Comparison of ENCODE assay signal across 16 cellular contexts in genomic region chr15:25054329-25054728, GRCh38.
DNase-seq lines count a peak whose midpoint lies in the region; ATAC-seq and TF ChIP-seq lines count a peak whose summit lies in the region.
"Had no signal": no experiment of that assay in that cellular context is flagged by ENCODE, and none has a peak within 500 bp of the region (broad histone marks: within the 10 kb centered on the region; RNA-seq: fewer than 3 reads in every experiment).

No MANE protein-coding gene starts in this region.

- H3K27ac ChIP-seq in stomach = no peak overlapping the region
- H3K27ac ChIP-seq in heart right ventricle = no peak overlapping the region

- H3K9me3 ChIP-seq in stomach = peaks cover 96 to 100% (median 100%) of the 10 kb centered on the region in 4 donors
- H3K9me3 ChIP-seq in heart right ventricle = peaks cover 19 to 100% (median 97%) of the 10 kb centered on the region in 11 donors

- TF ChIP-seq CTCF in CD14-positive monocyte (IDR thresholded peaks at IDR 0.05) (no peak), stomach (IDR thresholded peaks at IDR 0.05) (no peak), GM10266 (IDR thresholded peaks at IDR 0.05; ENCODE audit: control insufficient read depth, insufficient read depth, low read depth, missing control alignments) (no peak), heart right ventricle (IDR thresholded peaks at IDR 0.05) (no peak)

- H3K4me1 Mint-ChIP-seq in CD14-positive monocyte = no peaks in the 10 kb centered on the region

- H3K27me3 Mint-ChIP-seq in CD14-positive monocyte (ENCODE audit: low read depth in 3 of 3) = peaks cover 0 to 2% (median 0%) of the 10 kb centered on the region in 3 donors

- H3K9me3 Mint-ChIP-seq in CD14-positive monocyte = peaks cover 77 to 98% (median 96%) of the 10 kb centered on the region in 7 donors

- H3K4me1 ChIP-seq in stomach (no peaks in the 10 kb centered on the region), heart right ventricle (no peaks in the 10 kb centered on the region)

- H3K4me3 Mint-ChIP-seq in CD14-positive monocyte = no peak overlapping the region

- no peak for ATAC-seq in heart right ventricle
- ATAC-seq: HCT116 had no signal

- WGBS in stomach, 5 donors = 88 to 98% (median 94%) methylated on average over 8 of the region's 8 CpGs
- WGBS in heart right ventricle, 2 donors = 94% methylated on average over 8 of the region's 8 CpGs

- no peak overlapping the region for H3K4me3 ChIP-seq in stomach
- H3K4me3 ChIP-seq in heart right ventricle = no peak overlapping the region

- no peak for TF ChIP-seq POLR2A in stomach (IDR thresholded peaks at IDR 0.05)

- no peak for TF ChIP-seq EP300 in stomach (IDR thresholded peaks at IDR 0.05)

- intact Hi-C loops in CD14-positive monocyte (cut with micrococcal nuclease) = no loop called here
- intact Hi-C loops in stomach (cut with DNase I; ENCODE audit: low total_unique reads) = no loop called here
- intact Hi-C loops in heart right ventricle (cut with DNase I) = no loop called here

- DNase-seq in CD14-positive monocyte (ENCODE audit: low spot score) (peak; percentile 27), iPS-NIHi7 (ENCODE audit: extremely low spot score) (peak; percentile 7), stomach (peak; percentile 19), GM10266 (ENCODE audit: extremely low spot score) (no peak), mucosa of gallbladder (ENCODE audit: low spot score) (no peak), heart right ventricle (no peak)
- DNase-seq in activated CD8-positive, alpha-beta memory T cell treated with anti-CD3 and anti-CD28 coated beads, Interleukin-2, amount 50 U/mL, for 48 hours = peak; percentile 26
- DNase-seq: ACHN, EL, NCI-H1417, NCI-H1930, NCI-H2171, NCI-H446 treated with DMSO at 0.1 percent for 48 hours, NCI-H774, SHP77 treated with DMSO at 0.1 percent for 48 hours had no signal

- peaks cover 2 to 12% of the 10 kb centered on the region in 2 donors for H3K36me3 Mint-ChIP-seq in CD14-positive monocyte

- H3K27ac Mint-ChIP-seq in CD14-positive monocyte = peak overlapping the region in 1 of 7 donors; percentile 58

- H3K27me3 ChIP-seq in stomach (no peaks in the 10 kb centered on the region), heart right ventricle (no peaks in the 10 kb centered on the region)

- peaks cover 90 to 100% (median 96%) of the 10 kb centered on the region in 4 donors for H3K36me3 ChIP-seq in stomach
- H3K36me3 ChIP-seq in heart right ventricle = peaks cover 4 to 99% (median 90%) of the 10 kb centered on the region in 9 donors

Comparison
In these comparisons a context has a peak if more than half of its experiments do, and no peak if none do; other contexts are left out.
1. DNase-seq: peak in CD14-positive monocyte (single experiment), activated CD8-positive, alpha-beta memory T cell treated with anti-CD3 and anti-CD28 coated beads, Interleukin-2, amount 50 U/mL, for 48 hours (single experiment), iPS-NIHi7 (single experiment) and stomach (single experiment); none in GM10266 (single experiment), mucosa of gallbladder (single experiment) and heart right ventricle (0 of 2).